In genomic region chr14:75128596-75128990, GRCh38 we compare ENCODE assay signal across 2 cellular contexts.
TF ChIP-seq lines count a peak whose summit lies in the region.

No MANE protein-coding gene starts in this region.

TF ChIP-seq in SK-N-SH, 30 proteins besides CTCF, POLR2A, EP300 and RAD21 (continued from another document):
- TF ChIP-seq REST (IDR thresholded peaks at IDR 0.05; ENCODE audit: low read depth, low read length), result no peak
- no peak for TF ChIP-seq JUND (IDR thresholded peaks at IDR 0.05)
- no peak for TF ChIP-seq PBX3 (IDR thresholded peaks at IDR 0.05)
- TF ChIP-seq CHD2 (IDR thresholded peaks at IDR 0.05; ENCODE audit: low read length, partially characterized antibody), result no peak
- TF ChIP-seq TAF1 (IDR thresholded peaks at IDR 0.05; ENCODE audit: borderline replicate concordance, low read depth, low read length), result no peak
- TF ChIP-seq FOXM1 (IDR thresholded peaks at IDR 0.05; ENCODE audit: low read depth), result no peak

TF ChIP-seq in SK-N-SH treated with all-trans-retinoic acid at 6 μM for 48 hours, 23 proteins besides CTCF, POLR2A, EP300 and RAD21 (continued from another document):
- TF ChIP-seq ZFP3 (CRISPR knock-in tag; IDR thresholded peaks at IDR 0.05) (no peak), ZNF70 (CRISPR knock-in tag; IDR thresholded peaks at IDR 0.05) (no peak), ARNTL (CRISPR knock-in tag; IDR thresholded peaks at IDR 0.05; ENCODE audit: borderline replicate concordance, low read depth) (no peak), OSR1 (CRISPR knock-in tag; IDR thresholded peaks at IDR 0.05) (no peak), ISL1 (CRISPR knock-in tag; IDR thresholded peaks at IDR 0.05) (no peak), ZFP30 (CRISPR knock-in tag; IDR thresholded peaks at IDR 0.05) (no peak)
